In the genomic region with DNA sequence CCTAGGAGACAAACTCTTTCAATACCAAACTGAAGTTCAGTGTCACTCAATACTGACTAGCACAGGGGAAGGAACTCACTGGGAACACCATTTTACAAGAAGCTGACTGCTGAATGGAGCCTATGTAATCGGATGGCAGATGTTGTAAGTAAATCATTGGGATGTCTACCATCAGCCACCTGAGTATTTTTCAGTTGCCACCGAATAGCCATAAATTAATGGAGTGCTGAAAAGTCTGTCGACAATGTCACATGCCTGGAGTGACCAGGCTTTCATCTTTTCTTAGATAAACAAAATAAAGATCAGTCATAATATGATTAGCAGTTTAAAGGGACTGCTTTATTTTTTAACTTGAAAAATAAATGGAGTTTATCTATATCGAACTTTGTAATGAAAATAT, we compare ENCODE assay signal across 21 cellular contexts.
"Had no signal": no experiment of that assay in that cellular context is flagged by ENCODE, and none has a peak within 500 bp of the region (broad histone marks: within the 10 kb centered on the region; RNA-seq: fewer than 3 reads in every experiment).

No MANE protein-coding gene starts in this region.

- H3K4me3 ChIP-seq: body of pancreas, esophagus squamous epithelium, heart right ventricle, left ventricle myocardium inferior, mucosa of descending colon, neural progenitor cell, prostate gland, right atrium auricular region, tibial artery had no signal

- H3K27ac Mint-ChIP-seq: activated CD4-positive, alpha-beta T cell treated with anti-CD3 and anti-CD28 coated beads, Interleukin-2, amount 10 ng/mL, durations not matched to agents 24 days and 14 days; activated CD8-positive, alpha-beta T cell treated with anti-CD3 and anti-CD28 coated beads for 36 hours; activated T-helper 17 cell treated with anti-CD3 and anti-CD28 coated beads, Interleukin-2, amount 50 U/mL, for 72 hours; effector memory CD8-positive, alpha-beta T cell; memory B cell; naive B cell; neural progenitor cell had no signal

- H3K9me3 ChIP-seq: body of pancreas, esophagus squamous epithelium, heart right ventricle, left ventricle myocardium inferior, mucosa of descending colon, prostate gland, right atrium auricular region, tibial artery had no signal

- H3K27me3 Mint-ChIP-seq: activated CD4-positive, alpha-beta T cell treated with anti-CD3 and anti-CD28 coated beads, Interleukin-2, amount 10 ng/mL, durations not matched to agents 24 days and 14 days; activated CD8-positive, alpha-beta T cell treated with anti-CD3 and anti-CD28 coated beads for 36 hours; activated T-helper 17 cell treated with anti-CD3 and anti-CD28 coated beads, Interleukin-2, amount 50 U/mL, for 72 hours; effector memory CD8-positive, alpha-beta T cell; memory B cell; naive B cell had no signal

- DNase-seq: activated CD4-positive, alpha-beta T cell treated with anti-CD3 and anti-CD28 coated beads, Interleukin-2, amount 10 ng/mL, durations not matched to agents 24 days and 14 days; activated CD4-positive, CD25-positive, alpha-beta regulatory T cell; activated CD8-positive, alpha-beta T cell treated with anti-CD3 and anti-CD28 coated beads for 36 hours; activated naive CD4-positive, alpha-beta T cell; activated T-cell treated with anti-CD3 and anti-CD28 coated beads, Interleukin-2, amount 50 U/mL, for 1 hour; body of pancreas; effector memory CD8-positive, alpha-beta T cell; esophagus squamous epithelium; heart right ventricle; left ventricle myocardium inferior; mucosa of descending colon; naive B cell; stimulated activated CD4-positive, alpha-beta T cell treated with anti-CD3 and anti-CD28 coated beads, Interleukin-2, amount 100 ng/mL, for 24 hours; stimulated activated naive CD4-positive, alpha-beta T cell treated with Interleukin-2 at 50 U/mL for 16 hours; substantia nigra; tibial artery had no signal

- H3K4me1 ChIP-seq: body of pancreas, esophagus squamous epithelium, heart right ventricle, left ventricle myocardium inferior, neural progenitor cell, prostate gland, right atrium auricular region, tibial artery had no signal

- H3K4me1 Mint-ChIP-seq: activated CD4-positive, alpha-beta T cell treated with anti-CD3 and anti-CD28 coated beads, Interleukin-2, amount 10 ng/mL, durations not matched to agents 24 days and 14 days; activated T-helper 17 cell treated with anti-CD3 and anti-CD28 coated beads, Interleukin-2, amount 50 U/mL, for 72 hours; memory B cell; naive B cell; neural progenitor cell had no signal

- H3K4me3 Mint-ChIP-seq: activated CD4-positive, alpha-beta T cell treated with anti-CD3 and anti-CD28 coated beads, Interleukin-2, amount 10 ng/mL, durations not matched to agents 24 days and 14 days; activated CD8-positive, alpha-beta T cell treated with anti-CD3 and anti-CD28 coated beads for 36 hours; activated T-helper 17 cell treated with anti-CD3 and anti-CD28 coated beads, Interleukin-2, amount 50 U/mL, for 72 hours; effector memory CD8-positive, alpha-beta T cell; memory B cell; naive B cell; neural progenitor cell had no signal

- H3K36me3 Mint-ChIP-seq: memory B cell, naive B cell, neural progenitor cell had no signal

- H3K27me3 ChIP-seq: body of pancreas, esophagus squamous epithelium, heart right ventricle, neural progenitor cell, right atrium auricular region, tibial artery had no signal

- H3K36me3 ChIP-seq: esophagus squamous epithelium, heart right ventricle, left ventricle myocardium inferior, neural progenitor cell, prostate gland, right atrium auricular region, tibial artery had no signal

- H3K9me3 Mint-ChIP-seq: activated CD4-positive, alpha-beta T cell treated with anti-CD3 and anti-CD28 coated beads, Interleukin-2, amount 10 ng/mL, durations not matched to agents 24 days and 14 days; memory B cell; neural progenitor cell had no signal

- ATAC-seq: activated CD8-positive, alpha-beta T cell treated with anti-CD3 and anti-CD28 coated beads for 36 hours; activated T-helper 17 cell treated with anti-CD3 and anti-CD28 coated beads, Interleukin-2, amount 50 U/mL, for 72 hours; body of pancreas; effector memory CD8-positive, alpha-beta T cell; heart right ventricle had no signal

- H3K27ac ChIP-seq: body of pancreas, esophagus squamous epithelium, heart right ventricle, left ventricle myocardium inferior, neural progenitor cell, prostate gland, right atrium auricular region, tibial artery had no signal
